8 cellular contexts compared by ENCODE assay signal in genomic region chr13:31846984-31847752, GRCh38.
DNase-seq lines count a peak whose midpoint lies in the region; ATAC-seq and TF ChIP-seq lines count a peak whose summit lies in the region.

No MANE protein-coding gene starts in this region.

- H3K27ac ChIP-seq in Peyer's patch (peak overlapping the region in 2 of 4 donors; percentile 57 to 64), esophagus (ENCODE audit: low read depth in 2 of 2, low read length in 1 of 2) (no peak overlapping the region), neuronal stem cell (replicated peaks; ENCODE audit: low read length) (no peak overlapping the region)

- no peak for DNase-seq in AG09309 (ENCODE audit: low read depth)
- no peak for DNase-seq in Peyer's patch
- no peak for DNase-seq in neuronal stem cell (ENCODE audit: low spot score)
- no peak for DNase-seq in NK-92 treated with Interleukin-12 subunit alpha and Interleukin-12 subunit beta, amount 100 ng/mL, for 24 hours (lab: John Stamatoyannopoulos, UW)
- DNase-seq in NCI-H82 (lab: John Stamatoyannopoulos, UW): no peak
- DNase-seq in COLO668 (lab: John Stamatoyannopoulos, UW; ENCODE audit: unreplicated experiment): no peak

- H3K14ac ChIP-seq in neuronal stem cell (ENCODE audit: low read length): no peak overlapping the region

- peak overlapping the region; percentile 84 for H3K18ac ChIP-seq in neuronal stem cell (ENCODE audit: low read length)

- no peak overlapping the region for H3K23ac ChIP-seq in neuronal stem cell (ENCODE audit: low read depth, low read length, poor library complexity)

- WGBS in esophagus, 2 donors: 7 to 8% methylated on average over 25 to 30 of the region's 30 CpGs
- no CpG with 5 or more reads among the region's 30 CpGs for WGBS in neuronal stem cell (ENCODE audit: extremely low coverage in 2 of 2, insufficient read length in 2 of 2, insufficient replicate concordance in 1 of 2), 2 donors

- no peak for TF ChIP-seq POLR2A in Peyer's patch (IDR thresholded peaks at IDR 0.05)

- H3K79me1 ChIP-seq in neuronal stem cell (ENCODE audit: low read depth, low read length): no peaks in the 10 kb centered on the region

- H2BK12ac ChIP-seq in neuronal stem cell (ENCODE audit: low read length): no peak overlapping the region

- H3K36me3 ChIP-seq in Peyer's patch (no peaks in the 10 kb centered on the region), esophagus (ENCODE audit: control insufficient read depth in 2 of 2, insufficient read depth in 2 of 2, low read length in 1 of 2) (no peaks in the 10 kb centered on the region), neuronal stem cell (replicated peaks in 1 of 2; ENCODE audit: control insufficient read depth in 2 of 2, insufficient read depth in 2 of 2, low read length in 2 of 2) (no peaks in the 10 kb centered on the region)

- peak; percentile 10 for ATAC-seq in GM19452 (IDR thresholded peaks at IDR 0.05; ENCODE audit: unreplicated experiment)

- no peak overlapping the region for H4K91ac ChIP-seq in neuronal stem cell (ENCODE audit: low read depth, low read length, poor library complexity)

- peaks cover 0 to 7% (median 0%) of the 10 kb centered on the region in 4 donors for H3K4me1 ChIP-seq in Peyer's patch
- no peaks in the 10 kb centered on the region for H3K4me1 ChIP-seq in esophagus (ENCODE audit: control insufficient read depth in 2 of 2, insufficient read depth in 2 of 2, low read length in 1 of 2)
- peaks cover 0 to 2% of the 10 kb centered on the region in 2 donors for H3K4me1 ChIP-seq in neuronal stem cell (ENCODE audit: control insufficient read depth in 2 of 2, insufficient read depth in 1 of 2, low read depth in 1 of 2, low read length in 2 of 2)

- H2AK5ac ChIP-seq in neuronal stem cell (ENCODE audit: low read depth, low read length): no peak overlapping the region

- no peaks in the 10 kb centered on the region for H3K9me3 ChIP-seq in Peyer's patch
- H3K9me3 ChIP-seq in esophagus (ENCODE audit: control insufficient read depth in 2 of 2, insufficient read depth in 1 of 2, low read depth in 1 of 2, low read length in 1 of 2): no peaks in the 10 kb centered on the region
- H3K9me3 ChIP-seq in neuronal stem cell (replicated peaks in 1 of 2; ENCODE audit: control insufficient read depth in 2 of 2, insufficient read depth in 1 of 2, low read depth in 1 of 2, low read length in 2 of 2): no peaks in the 10 kb centered on the region

- H3K27me3 ChIP-seq in Peyer's patch: no peaks in the 10 kb centered on the region
- H3K27me3 ChIP-seq in esophagus (ENCODE audit: control insufficient read depth in 1 of 2, insufficient read depth in 2 of 2, low read length in 2 of 2): no peaks in the 10 kb centered on the region
- H3K27me3 ChIP-seq in neuronal stem cell (ENCODE audit: control insufficient read depth in 3 of 3, insufficient read depth in 3 of 3, low read depth in 1 of 3, low read length in 3 of 3): peaks cover 3 to 53% (median 38%) of the 10 kb centered on the region in 3 experiments

- H2AFZ ChIP-seq in neuronal stem cell (ENCODE audit: low read length): peak overlapping the region; percentile 98

- H2BK120ac ChIP-seq in neuronal stem cell (ENCODE audit: low read depth, low read length): no peak overlapping the region

- no peak overlapping the region for H4K8ac ChIP-seq in neuronal stem cell (ENCODE audit: low read depth, low read length)

- no peak overlapping the region for H2BK15ac ChIP-seq in neuronal stem cell (ENCODE audit: low read length)

- H2BK5ac ChIP-seq in neuronal stem cell (ENCODE audit: low read length): no peak overlapping the region

- H3K4me3 ChIP-seq in AG09309 (ENCODE audit: control insufficient read depth, low read depth, low read length) (peak overlapping the region; percentile 64), Peyer's patch (peak overlapping the region; percentile 54 to 84 (median 68)), esophagus (ENCODE audit: low read depth in 1 of 2, low read length in 2 of 2) (peak overlapping the region; percentile 60 to 66), neuronal stem cell (ENCODE audit: low read length in 2 of 2) (peak overlapping the region; percentile 50 to 88)

- H3K4ac ChIP-seq in neuronal stem cell (ENCODE audit: low read length): no peak overlapping the region

- H3K9ac ChIP-seq in neuronal stem cell (ENCODE audit: low read depth, low read length, poor library complexity): no peak overlapping the region

- TF ChIP-seq CTCF in AG09309 (IDR thresholded peaks at IDR 0.05; ENCODE audit: control insufficient read depth, insufficient read depth, low read depth, low read length, missing control alignments): no peak
- TF ChIP-seq CTCF in Peyer's patch (IDR thresholded peaks at IDR 0.05): no peak

- H3K4me2 ChIP-seq in neuronal stem cell (ENCODE audit: insufficient read depth, low read length, poor library complexity, severe bottlenecking): peak overlapping the region; percentile 73
